ENCODE assay signal across 8 cellular contexts in genomic region chr6:25991785-25992412, GRCh38. TPM values are rescaled to one million over a fixed set of nuclear protein-coding genes. Genes with fewer than 3 reads are reported as not detected.
DNase-seq lines count a peak whose midpoint lies in the region; ATAC-seq and TF ChIP-seq lines count a peak whose summit lies in the region.

No MANE protein-coding gene starts in this region.

- DNase-seq in CD4-positive, alpha-beta T cell = peak in 9 of 10 experiments; percentile 11 to 48 (median 17)
- DNase-seq in activated T-cell treated with anti-CD3 and anti-CD28 coated beads, Interleukin-2, amount 50 U/mL, for 4 hours = peak; percentile 8
- peak; percentile 68 for DNase-seq in mucosa of gallbladder (ENCODE audit: low spot score)
- DNase-seq in stimulated activated effector memory CD8-positive, alpha-beta T cell treated with anti-CD3 and anti-CD28 coated beads, Interleukin-12 subunit alpha, Interleukin-12 subunit beta, amount 100 ng/mL, for 72 hours (ENCODE audit: low spot score in 2 of 2) = peak; percentile 34 to 73

- peaks cover 37% of the 10 kb centered on the region for H3K4me1 Mint-ChIP-seq in CD4-positive, alpha-beta T cell (ENCODE audit: low read depth)
- peaks cover 18% of the 10 kb centered on the region for H3K4me1 Mint-ChIP-seq in activated T-cell treated with anti-CD3 and anti-CD28 coated beads, Interleukin-2, amount 50 U/mL, for 4 hours (ENCODE audit: low read depth)
- peaks cover 25% of the 10 kb centered on the region for H3K4me1 Mint-ChIP-seq in stimulated activated effector memory CD8-positive, alpha-beta T cell treated with anti-CD3 and anti-CD28 coated beads, Interleukin-12 subunit alpha, Interleukin-12 subunit beta, amount 100 ng/mL, for 72 hours

- H3K4me1 ChIP-seq in OCI-LY1 (ENCODE audit: insufficient read depth, low read length, severe bottlenecking) = peaks cover 26% of the 10 kb centered on the region

- H3K27me3 ChIP-seq in CD4-positive, alpha-beta T cell (ENCODE audit: control insufficient read depth, insufficient read depth, low read length) = no peaks in the 10 kb centered on the region
- H3K27me3 ChIP-seq in OCI-LY1 (ENCODE audit: insufficient read depth, low read length) = no peaks in the 10 kb centered on the region

- no peaks in the 10 kb centered on the region for H3K9me3 ChIP-seq in CD4-positive, alpha-beta T cell (ENCODE audit: control insufficient read depth, low read length)
- H3K9me3 ChIP-seq in OCI-LY1 (ENCODE audit: low read length) = no peaks in the 10 kb centered on the region

- no peaks in the 10 kb centered on the region for H3K79me2 ChIP-seq in OCI-LY1 (ENCODE audit: insufficient read depth, low read length)

- peak overlapping the region; percentile 94 for H3K4me2 ChIP-seq in OCI-LY1 (ENCODE audit: low read length)

- H3K36me3 Mint-ChIP-seq in CD4-positive, alpha-beta T cell (ENCODE audit: low read depth) = peaks cover 22% of the 10 kb centered on the region
- H3K36me3 Mint-ChIP-seq in activated T-cell treated with anti-CD3 and anti-CD28 coated beads, Interleukin-2, amount 50 U/mL, for 4 hours (ENCODE audit: insufficient read depth) = peaks cover 6% of the 10 kb centered on the region
- peaks cover 37% of the 10 kb centered on the region for H3K36me3 Mint-ChIP-seq in stimulated activated effector memory CD8-positive, alpha-beta T cell treated with anti-CD3 and anti-CD28 coated beads, Interleukin-12 subunit alpha, Interleukin-12 subunit beta, amount 100 ng/mL, for 72 hours

- TF ChIP-seq CTCF in CD4-positive, alpha-beta T cell (IDR thresholded peaks at IDR 0.05) = no peak
- no peak for TF ChIP-seq CTCF in OCI-LY1 (IDR thresholded peaks at IDR 0.05; ENCODE audit: low read length)

- peaks cover 7% of the 10 kb centered on the region; the same call in 1 of the 2 replicates for H3K36me3 ChIP-seq in OCI-LY1 (ENCODE audit: insufficient read depth, low read length)

- POLR2A ChIA-PET in CD4-positive, alpha-beta T cell (lab: Charles Lee) = interaction anchor here (0.6 to 4.3 kb wide), 33 partner anchors 12 to 1876 kb away, joined by 3 to 103 read pairs (median 4); partner anchors contain the start of gene TRIM38

- no peaks in the 10 kb centered on the region for H3K9me3 Mint-ChIP-seq in CD4-positive, alpha-beta T cell
- H3K9me3 Mint-ChIP-seq in activated T-cell treated with anti-CD3 and anti-CD28 coated beads, Interleukin-2, amount 50 U/mL, for 4 hours = no peaks in the 10 kb centered on the region
- no peaks in the 10 kb centered on the region for H3K9me3 Mint-ChIP-seq in stimulated activated effector memory CD8-positive, alpha-beta T cell treated with anti-CD3 and anti-CD28 coated beads, Interleukin-12 subunit alpha, Interleukin-12 subunit beta, amount 100 ng/mL, for 72 hours

- no peaks in the 10 kb centered on the region for H3K9me2 ChIP-seq in OCI-LY1 (ENCODE audit: low read depth, low read length)

- CTCF ChIA-PET in CD4-positive, alpha-beta T cell (lab: Charles Lee) = interaction anchor here (0.7 to 2.8 kb wide), 37 partner anchors 10 to 1901 kb away, joined by 3 to 62 read pairs (median 5); partner anchors contain the start of genes HFE and TRIM38

- peak overlapping the region; percentile 77 for H2AFZ ChIP-seq in OCI-LY1 (ENCODE audit: low read length)

- intact Hi-C loops in CD4-positive, alpha-beta T cell (cut with DNase I, micrococcal nuclease) = loop anchor here (1.0 to 10.0 kb wide), 6 partner anchors 28 to 272 kb away; a partner anchor contains a TSS

- peak overlapping the region; percentile 69 for H3K27ac ChIP-seq in CD4-positive, alpha-beta T cell (ENCODE audit: low read depth, low read length)
- H3K27ac ChIP-seq in OCI-LY1 (ENCODE audit: low read depth, low read length, poor library complexity, severe bottlenecking) = peak overlapping the region; percentile 70

- peak overlapping the region; percentile 67 for H3K4me3 ChIP-seq in OCI-LY1 (ENCODE audit: low read depth, low read length, poor library complexity, severe bottlenecking)

- peak overlapping the region; percentile 81 for H3K9ac ChIP-seq in OCI-LY1 (ENCODE audit: low read length)

- peak; percentile 27 for ATAC-seq in CD4-positive, alpha-beta T cell (ENCODE audit: poor library complexity)
- ATAC-seq in GM19463 (IDR thresholded peaks at IDR 0.05; ENCODE audit: unreplicated experiment) (peak; percentile 38), HG03565 (IDR thresholded peaks at IDR 0.05; ENCODE audit: unreplicated experiment) (peak; percentile 20), esophagus mucosa (peak; percentile 62)
- peak; percentile 10 to 39 for ATAC-seq in activated T-cell treated with anti-CD3 and anti-CD28 coated beads, Interleukin-2, amount 50 U/mL, for 4 hours
- peak; percentile 55 for ATAC-seq in stimulated activated effector memory CD8-positive, alpha-beta T cell treated with anti-CD3 and anti-CD28 coated beads, Interleukin-12 subunit alpha, Interleukin-12 subunit beta, amount 100 ng/mL, for 72 hours

- H3K27me3 Mint-ChIP-seq in CD4-positive, alpha-beta T cell = no peaks in the 10 kb centered on the region
- no peaks in the 10 kb centered on the region for H3K27me3 Mint-ChIP-seq in activated T-cell treated with anti-CD3 and anti-CD28 coated beads, Interleukin-2, amount 50 U/mL, for 4 hours (ENCODE audit: low read depth)

- peak overlapping the region; percentile 97 for H3K4me3 Mint-ChIP-seq in CD4-positive, alpha-beta T cell
- H3K4me3 Mint-ChIP-seq in activated T-cell treated with anti-CD3 and anti-CD28 coated beads, Interleukin-2, amount 50 U/mL, for 4 hours = peak overlapping the region; percentile 94
- peak overlapping the region; percentile 87 for H3K4me3 Mint-ChIP-seq in stimulated activated effector memory CD8-positive, alpha-beta T cell treated with anti-CD3 and anti-CD28 coated beads, Interleukin-12 subunit alpha, Interleukin-12 subunit beta, amount 100 ng/mL, for 72 hours

- H3K27ac Mint-ChIP-seq in CD4-positive, alpha-beta T cell = peak overlapping the region; percentile 97
- peak overlapping the region; percentile 94 for H3K27ac Mint-ChIP-seq in stimulated activated effector memory CD8-positive, alpha-beta T cell treated with anti-CD3 and anti-CD28 coated beads, Interleukin-12 subunit alpha, Interleukin-12 subunit beta, amount 100 ng/mL, for 72 hours

- H3F3A ChIP-seq in OCI-LY1 (ENCODE audit: insufficient read depth, low read length) = no peaks in the 10 kb centered on the region

- no peaks in the 10 kb centered on the region for H4K20me1 ChIP-seq in OCI-LY1 (ENCODE audit: insufficient read depth, low read length)

RNA-seq across cellular contexts. Expression of gene TRIM38, which starts 29.3 kb away (rescaled TPM):
- total RNA-seq in CD4-positive, alpha-beta T cell = 10 to 100 TPM; 17.0 to 17.5 TPM
- 10 to 100 TPM in 2 of 3 donors, 1 to 10 TPM in 1; 9.3 to 14.5 (median 11.3) TPM for total RNA-seq in activated T-cell treated with anti-CD3 and anti-CD28 coated beads, Interleukin-2, amount 50 U/mL, for 4 hours
- 7.2 TPM for total RNA-seq in esophagus mucosa
- total RNA-seq in mucosa of gallbladder = 12.4 TPM

Comparison
In these comparisons a context has a peak if more than half of its experiments do, and no peak if none do; other contexts are left out.
1. Peak in every context shown above with its lines: DNase-seq, ATAC-seq, H3K4me3 ChIP-seq and H3K27ac ChIP-seq.
2. DNase-seq: peak in every context shown above with its lines; median percentile 68 in mucosa of gallbladder; 54 in stimulated activated effector memory CD8-positive, alpha-beta T cell treated with anti-CD3 and anti-CD28 coated beads, Interleukin-12 subunit alpha, Interleukin-12 subunit beta, amount 100 ng/mL, for 72 hours; 17 in CD4-positive, alpha-beta T cell; 8 in activated T-cell treated with anti-CD3 and anti-CD28 coated beads, Interleukin-2, amount 50 U/mL, for 4 hours.